Comparison of ENCODE assay signal across 12 cellular contexts in the genomic region with DNA sequence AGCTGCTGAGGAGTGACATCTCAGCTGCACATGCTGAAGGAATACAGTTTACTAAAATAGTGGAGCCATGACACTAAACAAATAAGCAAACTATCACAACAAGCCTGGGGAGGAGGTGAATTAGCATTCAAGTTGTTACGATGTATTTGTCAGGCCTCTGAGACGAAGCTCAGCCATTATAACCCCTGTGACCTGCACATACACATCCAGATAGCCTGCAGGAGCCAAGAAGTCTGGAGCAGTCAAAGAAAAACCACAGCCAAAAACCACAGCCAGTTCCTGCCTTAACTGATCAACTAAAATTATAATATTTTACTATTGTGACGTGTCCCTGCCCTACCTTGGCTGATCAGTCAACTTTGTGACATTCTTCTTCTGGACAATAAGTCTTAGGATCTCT.
DNase-seq lines count a peak whose midpoint lies in the region; ATAC-seq and TF ChIP-seq lines count a peak whose summit lies in the region.
"Had no signal": no experiment of that assay in that cellular context is flagged by ENCODE, and none has a peak within 500 bp of the region (broad histone marks: within the 10 kb centered on the region; RNA-seq: fewer than 3 reads in every experiment).

No MANE protein-coding gene starts in this region.

- H3K4me3 ChIP-seq in CD8-positive, alpha-beta T cell (ENCODE audit: low read depth, low read length), result no peak overlapping the region
- H3K4me3 ChIP-seq: lung, psoas muscle had no signal

- H3K4me1 ChIP-seq in CD8-positive, alpha-beta T cell (ENCODE audit: insufficient read depth, low read length), result no peaks in the 10 kb centered on the region
- H3K4me1 ChIP-seq: psoas muscle had no signal

- no peak for TF ChIP-seq CTCF in CD8-positive, alpha-beta T cell (IDR thresholded peaks at IDR 0.05)

- peaks cover 5% of the 10 kb centered on the region for H3K9me3 ChIP-seq in T-helper 17 cell (ENCODE audit: control insufficient read depth, low read length, poor library complexity, severe bottlenecking)
- no peaks in the 10 kb centered on the region for H3K9me3 ChIP-seq in CD8-positive, alpha-beta T cell (ENCODE audit: low read length)
- H3K9me3 ChIP-seq: psoas muscle had no signal

- H3K9me3 Mint-ChIP-seq in activated CD4-positive, alpha-beta T cell treated with anti-CD3 and anti-CD28 coated beads, Interleukin-2, amount 10 ng/mL, durations not matched to agents 7 days and 5 days, result peaks cover 17% of the 10 kb centered on the region
- H3K9me3 Mint-ChIP-seq in CD8-positive, alpha-beta T cell, result peaks cover 5% of the 10 kb centered on the region

- no peak overlapping the region for H3K27ac ChIP-seq in CD8-positive, alpha-beta T cell (ENCODE audit: low read depth, low read length)
- H3K27ac ChIP-seq: psoas muscle had no signal

- intact Hi-C loops in CD8-positive, alpha-beta T cell (cut with DNase I, micrococcal nuclease), result loop anchor here in 1 of 2 experiments (10.0 kb wide), 1 partner anchor 112 kb away; no protein-coding TSS in a partner anchor

- peak overlapping the region; percentile 74 for H3K27ac Mint-ChIP-seq in activated CD4-positive, alpha-beta T cell treated with anti-CD3 and anti-CD28 coated beads, Interleukin-2, amount 10 ng/mL, durations not matched to agents 7 days and 5 days
- peak overlapping the region; percentile 48 for H3K27ac Mint-ChIP-seq in T-helper 17 cell
- no peak overlapping the region for H3K27ac Mint-ChIP-seq in CD8-positive, alpha-beta T cell
- H3K27ac Mint-ChIP-seq: activated B cell treated with CpG ODN at 0.5 μM for 24 hours had no signal

- H3K27me3 Mint-ChIP-seq in activated CD4-positive, alpha-beta T cell treated with anti-CD3 and anti-CD28 coated beads, Interleukin-2, amount 10 ng/mL, durations not matched to agents 7 days and 5 days, result no peaks in the 10 kb centered on the region
- no peaks in the 10 kb centered on the region for H3K27me3 Mint-ChIP-seq in T-helper 17 cell
- H3K27me3 Mint-ChIP-seq in CD8-positive, alpha-beta T cell (ENCODE audit: low read depth), result no peaks in the 10 kb centered on the region
- H3K27me3 Mint-ChIP-seq: activated B cell treated with CpG ODN at 0.5 μM for 24 hours had no signal

- H3K36me3 ChIP-seq in CD8-positive, alpha-beta T cell (ENCODE audit: insufficient read depth, low read length), result peaks cover 2% of the 10 kb centered on the region

- peaks cover 28% of the 10 kb centered on the region for H3K4me1 Mint-ChIP-seq in activated CD4-positive, alpha-beta T cell treated with anti-CD3 and anti-CD28 coated beads, Interleukin-2, amount 10 ng/mL, durations not matched to agents 7 days and 5 days
- peaks cover 10% of the 10 kb centered on the region for H3K4me1 Mint-ChIP-seq in T-helper 17 cell
- peaks cover 14% of the 10 kb centered on the region for H3K4me1 Mint-ChIP-seq in CD8-positive, alpha-beta T cell (ENCODE audit: low read depth)

- POLR2A ChIA-PET in activated CD4-positive, alpha-beta T cell treated with anti-CD3 and anti-CD28 coated beads, Interleukin-2, amount 10 ng/mL, durations not matched to agents 7 days and 5 days (lab: Charles Lee), result no interaction called here
- POLR2A ChIA-PET in CD8-positive, alpha-beta T cell (lab: Charles Lee), result no interaction called here

- CTCF ChIA-PET in activated CD4-positive, alpha-beta T cell treated with anti-CD3 and anti-CD28 coated beads, Interleukin-2, amount 10 ng/mL, durations not matched to agents 7 days and 5 days (lab: Charles Lee), result no interaction called here
- CTCF ChIA-PET in CD8-positive, alpha-beta T cell (lab: Charles Lee), result no interaction called here

- H3K4me3 Mint-ChIP-seq in activated CD4-positive, alpha-beta T cell treated with anti-CD3 and anti-CD28 coated beads, Interleukin-2, amount 10 ng/mL, durations not matched to agents 7 days and 5 days, result no peak overlapping the region
- H3K4me3 Mint-ChIP-seq in T-helper 17 cell, result peak overlapping the region; percentile 41
- no peak overlapping the region for H3K4me3 Mint-ChIP-seq in CD8-positive, alpha-beta T cell
- H3K4me3 Mint-ChIP-seq: activated B cell treated with CpG ODN at 0.5 μM for 24 hours had no signal

- ATAC-seq in HG03432 (IDR thresholded peaks at IDR 0.05; ENCODE audit: unreplicated experiment) (peak; percentile 83), T-helper 17 cell (no peak), GM21723 (IDR thresholded peaks at IDR 0.05; ENCODE audit: unreplicated experiment) (no peak)
- ATAC-seq in CD8-positive, alpha-beta T cell, result no peak
- ATAC-seq: psoas muscle had no signal

- peak; percentile 62 for DNase-seq in activated CD4-positive, alpha-beta T cell treated with anti-CD3 and anti-CD28 coated beads, Interleukin-2, amount 10 ng/mL, durations not matched to agents 7 days and 5 days
- DNase-seq in activated CD4-positive, alpha-beta T cell treated with anti-CD3 and anti-CD28 coated beads for 4 hours, result no peak
- DNase-seq in T-helper 17 cell (no peak), myocyte (ENCODE audit: low read depth) (peak; percentile 19), HuH-7.5 (ENCODE audit: low spot score) (no peak)
- no peak for DNase-seq in CD8-positive, alpha-beta T cell
- DNase-seq: activated B cell treated with CpG ODN at 0.5 μM for 24 hours, NCI-H1048, psoas muscle had no signal

- H3K27me3 ChIP-seq in CD8-positive, alpha-beta T cell (ENCODE audit: insufficient read depth, low read length), result no peaks in the 10 kb centered on the region

- H3K36me3 Mint-ChIP-seq in activated CD4-positive, alpha-beta T cell treated with anti-CD3 and anti-CD28 coated beads, Interleukin-2, amount 10 ng/mL, durations not matched to agents 7 days and 5 days (ENCODE audit: low read depth), result peaks cover 83% of the 10 kb centered on the region
- H3K36me3 Mint-ChIP-seq in T-helper 17 cell (ENCODE audit: low read depth), result peaks cover 14% of the 10 kb centered on the region
- H3K36me3 Mint-ChIP-seq in CD8-positive, alpha-beta T cell, result peaks cover 88% of the 10 kb centered on the region

Comparison
In these comparisons a context has a peak if more than half of its experiments do, and no peak if none do; other contexts are left out.
1. DNase-seq: peak in activated CD4-positive, alpha-beta T cell treated with anti-CD3 and anti-CD28 coated beads, Interleukin-2, amount 10 ng/mL, durations not matched to agents 7 days and 5 days (single experiment) and myocyte (single experiment); none in activated CD4-positive, alpha-beta T cell treated with anti-CD3 and anti-CD28 coated beads for 4 hours (0 of 2), T-helper 17 cell (0 of 3), HuH-7.5 (single experiment) and CD8-positive, alpha-beta T cell (0 of 7).